In the genomic region with DNA sequence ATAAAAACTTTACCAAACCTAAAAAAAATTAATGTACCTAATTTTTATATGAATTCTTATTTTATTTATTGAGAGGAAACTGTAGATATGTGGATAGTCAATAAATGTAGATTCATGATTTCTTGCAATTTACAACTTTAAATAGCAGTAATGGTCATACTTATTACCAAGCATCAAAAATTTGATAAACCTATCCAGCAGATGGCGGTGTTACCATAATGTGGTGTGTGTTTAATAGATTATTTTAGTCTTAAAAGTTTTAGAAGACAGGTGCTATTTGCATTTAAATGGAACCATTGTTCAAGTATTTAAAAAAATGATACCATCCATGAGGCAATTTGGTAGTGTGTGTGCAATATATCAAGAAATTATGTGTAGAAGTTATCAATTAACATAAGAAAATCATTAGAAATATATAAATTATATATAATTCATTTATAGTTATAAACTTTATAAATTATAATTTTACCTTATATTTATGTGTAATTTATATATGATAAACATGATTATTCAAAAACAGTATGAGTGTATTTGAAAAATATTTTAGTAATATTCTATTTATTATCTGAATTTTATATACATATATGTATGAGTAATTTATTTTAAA, we compare ENCODE assay signal across 8 cellular contexts.
DNase-seq lines count a peak whose midpoint lies in the region; ATAC-seq lines count a peak whose summit lies in the region.

No MANE protein-coding gene starts in this region.

- H4K8ac ChIP-seq in trophoblast cell (ENCODE audit: low read depth, low read length), result no peak overlapping the region

- H3K4me1 ChIP-seq in trophoblast cell (ENCODE audit: control insufficient read depth in 1 of 2, insufficient read depth in 2 of 2, low read length in 2 of 2), result no peaks in the 10 kb centered on the region

- no peak overlapping the region for H2BK5ac ChIP-seq in trophoblast cell (ENCODE audit: low read depth, low read length, poor library complexity)

- H3K4me3 ChIP-seq in trophoblast cell (ENCODE audit: low read depth, low read length), result no peak overlapping the region

- WGBS in trophoblast cell (ENCODE audit: extremely low coverage, insufficient coverage, insufficient read length), result no CpG with 5 or more reads among the region's 1 CpG

- H3K79me2 ChIP-seq in trophoblast cell (ENCODE audit: control insufficient read depth, insufficient read depth, low read length, poor library complexity), result no peaks in the 10 kb centered on the region

- H2BK12ac ChIP-seq in trophoblast cell (ENCODE audit: low read length), result no peak overlapping the region

- no peak overlapping the region for H2AFZ ChIP-seq in trophoblast cell (ENCODE audit: insufficient read depth, low read length, poor library complexity)

- no peak overlapping the region for H3K18ac ChIP-seq in trophoblast cell (ENCODE audit: low read length)

- H3K27me3 ChIP-seq in trophoblast cell (ENCODE audit: insufficient read depth, low read length), result no peaks in the 10 kb centered on the region

- DNase-seq in A172 (ENCODE audit: low spot score) (peak; percentile 55), NCI-H524 treated with DMSO at 0.1 percent for 48 hours (lab: John Stamatoyannopoulos, UW) (peak; percentile 36), dermis microvascular lymphatic vessel endothelial cell (ENCODE audit: low read depth in 2 of 2) (peak; percentile 11 to 36), trophoblast cell (peak; percentile 23 to 76), activated gamma-delta T cell treated with Interleukin-2 at 50 U/mL for 16 hours (no peak)
- no peak for DNase-seq in stimulated activated CD4-positive, alpha-beta T cell treated with anti-CD3 and anti-CD28 coated beads, Interleukin-4, amount 100 ng/mL, for 4 hours

- ATAC-seq in GM18868 (IDR thresholded peaks at IDR 0.05; ENCODE audit: unreplicated experiment) (peak; percentile 75), HG03469 (IDR thresholded peaks at IDR 0.05; ENCODE audit: unreplicated experiment) (no peak)

- H3K79me1 ChIP-seq in trophoblast cell (ENCODE audit: low read length), result no peaks in the 10 kb centered on the region

- H3K4ac ChIP-seq in trophoblast cell (ENCODE audit: low read depth, low read length), result no peak overlapping the region

- no peak overlapping the region for H2BK120ac ChIP-seq in trophoblast cell (ENCODE audit: insufficient read depth, low read length, poor library complexity)

- H2AK5ac ChIP-seq in trophoblast cell (ENCODE audit: low read length), result no peak overlapping the region

- H4K12ac ChIP-seq in trophoblast cell (ENCODE audit: low read depth, low read length), result no peak overlapping the region

- no peak overlapping the region for H3K27ac ChIP-seq in trophoblast cell (ENCODE audit: low read depth, low read length)

- H3K23ac ChIP-seq in trophoblast cell (ENCODE audit: low read length), result no peak overlapping the region

- no peaks in the 10 kb centered on the region for H3K36me3 ChIP-seq in trophoblast cell (ENCODE audit: control insufficient read depth in 1 of 2, insufficient read depth in 2 of 2, low read length in 2 of 2)

- H3K4me2 ChIP-seq in trophoblast cell (ENCODE audit: low read length), result no peak overlapping the region

- no peak overlapping the region for H3K14ac ChIP-seq in trophoblast cell (ENCODE audit: low read length)

- no peaks in the 10 kb centered on the region for H3K9me3 ChIP-seq in trophoblast cell (ENCODE audit: insufficient read depth, low read depth, low read length)

- H3K9ac ChIP-seq in trophoblast cell (ENCODE audit: low read length), result no peak overlapping the region

- no peak overlapping the region for H4K91ac ChIP-seq in trophoblast cell (ENCODE audit: low read depth, low read length)

Comparison
In these comparisons a context has a peak if more than half of its experiments do, and no peak if none do; other contexts are left out.
1. DNase-seq: peak in A172 (single experiment), NCI-H524 treated with DMSO at 0.1 percent for 48 hours (single experiment), dermis microvascular lymphatic vessel endothelial cell (2 of 2) and trophoblast cell (2 of 2); none in activated gamma-delta T cell treated with Interleukin-2 at 50 U/mL for 16 hours (single experiment) and stimulated activated CD4-positive, alpha-beta T cell treated with anti-CD3 and anti-CD28 coated beads, Interleukin-4, amount 100 ng/mL, for 4 hours (0 of 2).